In genomic region chr20:36795691-36796090, GRCh38 we compare ENCODE assay signal across 17 cellular contexts.
"Had no signal": no experiment of that assay in that cellular context is flagged by ENCODE, and none has a peak within 500 bp of the region (broad histone marks: within the 10 kb centered on the region; RNA-seq: fewer than 3 reads in every experiment).

No MANE protein-coding gene starts in this region.

- H3K9me3 ChIP-seq: SK-N-SH had no signal

- DNase-seq: KBM-7, MV-4-11, NCI-H1048, NCI-H1105, NCI-H1417, NCI-H1436 treated with DMSO at 0.1 percent for 48 hours, NCI-H1694, NCI-H187 treated with DMSO at 0.1 percent for 48 hours, NCI-H2081, NCI-H2107, NCI-H2227 treated with DMSO at 0.1 percent for 48 hours, NCI-H524, NCI-H526 treated with DMSO at 0.1 percent for 48 hours, NCI-H748 treated with DMSO at 0.1 percent for 48 hours, RPMI8226, SHP77, SK-N-SH had no signal

- H3K4me2 ChIP-seq: SK-N-SH had no signal

- H3K9ac ChIP-seq: SK-N-SH had no signal
